Comparison of ENCODE assay signal across 9 cellular contexts in the genomic region with DNA sequence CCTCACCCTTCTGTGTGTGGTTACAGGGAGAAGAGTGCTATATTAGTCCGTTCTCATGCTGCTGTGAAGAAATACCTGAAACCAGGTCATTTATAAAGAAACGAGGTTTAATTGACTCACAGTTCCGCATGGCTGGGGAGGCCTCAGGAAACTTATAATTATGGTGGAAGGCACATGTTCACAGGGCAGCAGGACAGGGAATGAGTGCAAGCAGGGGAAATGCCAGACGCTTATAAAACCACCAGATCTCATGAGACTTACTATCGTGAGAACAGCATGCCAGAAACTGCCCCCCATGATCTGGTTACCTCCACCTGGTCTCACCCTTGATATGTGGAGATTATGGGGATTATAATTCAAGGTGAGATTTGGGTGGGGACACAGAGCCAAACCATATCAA. TPM values are rescaled to one million over a fixed set of nuclear protein-coding genes. Genes with fewer than 3 reads are reported as not detected.
DNase-seq lines count a peak whose midpoint lies in the region; ATAC-seq and TF ChIP-seq lines count a peak whose summit lies in the region.
"Not testable (repeated sequence)": the region's sequence is repeated elsewhere in the genome, so short reads cannot be mapped to it uniquely, and the experiment has no call there.
"Had no signal": no experiment of that assay in that cellular context is flagged by ENCODE, and none has a peak within 500 bp of the region (broad histone marks: within the 10 kb centered on the region; RNA-seq: fewer than 3 reads in every experiment).

No MANE protein-coding gene starts in this region.

- H3K9me3 ChIP-seq in BLaER1; OCI-LY7 (ENCODE audit: low read length); heart left ventricle; muscle layer of duodenum (ENCODE audit: control insufficient read depth in 1 of 2, low read length in 2 of 2): not testable (repeated sequence)

- H3K4me1 Mint-ChIP-seq in activated T-helper 1 cell treated with anti-CD3 and anti-CD28 coated beads, Interleukin-12 subunit alpha, Interleukin-12 subunit beta, Interleukin-2, Interleukin-4 antibody, amounts not matched to agents 30 ng/mL and 10 ng/mL and 1 ng/mL, durations not matched to agents 14 hours and 24 hours and 36 hours (ENCODE audit: low read depth), result peaks cover 13% of the 10 kb centered on the region
- peaks cover 12% of the 10 kb centered on the region in 2 donors for H3K4me1 Mint-ChIP-seq in stimulated activated naive B cell treated with anti-CD40 and anti-IgM and Interleukin-4, amounts not matched to agents 10 μg/mL and 1 μg/mL and 100 μg/mL, for 72 hours

- H4K20me1 ChIP-seq in BLaER1 (peaks cover 36% of the 10 kb centered on the region), OCI-LY7 (ENCODE audit: insufficient read depth, low read length) (peaks cover 13% of the 10 kb centered on the region; the same call in 1 of the 2 replicates)

- not testable (repeated sequence) for TF ChIP-seq CTCF in OCI-LY7 (conservative IDR thresholded peaks at IDR 0.05; ENCODE audit: low read length); coronary artery (IDR thresholded peaks at IDR 0.05); heart left ventricle (IDR thresholded peaks at IDR 0.05)

- peak; percentile 44 for DNase-seq in HK-2 (ENCODE audit: unreplicated experiment)
- not testable (repeated sequence) for DNase-seq in OCI-LY7 (ENCODE audit: low spot score); activated T-helper 1 cell treated with anti-CD3 and anti-CD28 coated beads, Interleukin-12 subunit alpha, Interleukin-12 subunit beta, Interleukin-2, Interleukin-4 antibody, amounts not matched to agents 30 ng/mL and 10 ng/mL and 1 ng/mL, durations not matched to agents 14 hours and 24 hours and 36 hours (ENCODE audit: low spot score); coronary artery (ENCODE audit: low spot score); heart left ventricle; stimulated activated naive B cell treated with anti-CD40 and anti-IgM and Interleukin-4, amounts not matched to agents 10 μg/mL and 1 μg/mL and 100 μg/mL, for 72 hours

- not testable (repeated sequence) for H3K9me3 Mint-ChIP-seq in activated T-helper 1 cell treated with anti-CD3 and anti-CD28 coated beads, Interleukin-12 subunit alpha, Interleukin-12 subunit beta, Interleukin-2, Interleukin-4 antibody, amounts not matched to agents 30 ng/mL and 10 ng/mL and 1 ng/mL, durations not matched to agents 14 hours and 24 hours and 36 hours; stimulated activated naive B cell treated with anti-CD40 and anti-IgM and Interleukin-4, amounts not matched to agents 10 μg/mL and 1 μg/mL and 100 μg/mL, for 72 hours

- H3K4me2 ChIP-seq in BLaER1 (peak overlapping the region; percentile 87), OCI-LY7 (ENCODE audit: low read length) (peak overlapping the region; percentile 81)

- POLR2A ChIA-PET in OCI-LY7 (lab: Charles Lee), result interaction anchor here (0.7 to 3.0 kb wide), 4 partner anchors 11 to 203 kb away, joined by 3 to 9 read pairs (median 4); a partner anchor contains a TSS

- not testable (repeated sequence) for H3K9ac ChIP-seq in BLaER1

- H3K4me3 ChIP-seq in BLaER1 (peak overlapping the region; percentile 89; the same call in 1 of the 2 replicates), OCI-LY7 (ENCODE audit: low read depth, low read length, poor library complexity, severe bottlenecking) (peak overlapping the region; percentile 92), coronary artery (peak overlapping the region; percentile 87), heart left ventricle (peak overlapping the region; percentile 62 to 96 (median 78)), muscle layer of duodenum (ENCODE audit: low read depth in 1 of 2, low read length in 2 of 2) (peak overlapping the region; percentile 96 to 98)

- H3K27ac ChIP-seq in BLaER1; OCI-LY7 (ENCODE audit: low read depth, low read length, poor library complexity, severe bottlenecking): not testable (repeated sequence)
- H3K27ac ChIP-seq in coronary artery (peak overlapping the region; percentile 74 to 82), heart left ventricle (peak overlapping the region in 11 of 12 donors; percentile 45 to 89 (median 82)), muscle layer of duodenum (ENCODE audit: low read length) (peak overlapping the region; percentile 89)

- H3K27me3 Mint-ChIP-seq in activated T-helper 1 cell treated with anti-CD3 and anti-CD28 coated beads, Interleukin-12 subunit alpha, Interleukin-12 subunit beta, Interleukin-2, Interleukin-4 antibody, amounts not matched to agents 30 ng/mL and 10 ng/mL and 1 ng/mL, durations not matched to agents 14 hours and 24 hours and 36 hours (ENCODE audit: insufficient read depth), result peaks cover 11% of the 10 kb centered on the region
- not testable (repeated sequence) for H3K27me3 Mint-ChIP-seq in stimulated activated naive B cell treated with anti-CD40 and anti-IgM and Interleukin-4, amounts not matched to agents 10 μg/mL and 1 μg/mL and 100 μg/mL, for 72 hours

- 56 to 72% (median 64%) methylated on average over 5 of the region's 5 CpGs for WGBS in heart left ventricle, 4 donors

- peak overlapping the region; percentile 10 for H3K27ac Mint-ChIP-seq in activated T-helper 1 cell treated with anti-CD3 and anti-CD28 coated beads, Interleukin-12 subunit alpha, Interleukin-12 subunit beta, Interleukin-2, Interleukin-4 antibody, amounts not matched to agents 30 ng/mL and 10 ng/mL and 1 ng/mL, durations not matched to agents 14 hours and 24 hours and 36 hours
- peak overlapping the region; percentile 81 for H3K27ac Mint-ChIP-seq in stimulated activated naive B cell treated with anti-CD40 and anti-IgM and Interleukin-4, amounts not matched to agents 10 μg/mL and 1 μg/mL and 100 μg/mL, for 72 hours

- CTCF ChIA-PET in OCI-LY7 (lab: Charles Lee; ENCODE audit: unreplicated experiment), result interaction anchor here (1.1 kb wide), 1 partner anchor 10 kb away, joined by 3 read pairs; no protein-coding TSS in a partner anchor

- H3K4me1 ChIP-seq in BLaER1, result peaks cover 35% of the 10 kb centered on the region
- H3K4me1 ChIP-seq in OCI-LY7 (ENCODE audit: insufficient read depth, low read length, poor library complexity, severe bottlenecking), result peaks cover 39% of the 10 kb centered on the region
- H3K4me1 ChIP-seq in heart left ventricle, result peaks cover 0 to 35% (median 17%) of the 10 kb centered on the region in 12 donors
- H3K4me1 ChIP-seq in muscle layer of duodenum (ENCODE audit: control insufficient read depth in 1 of 2, insufficient read depth in 2 of 2, low read length in 2 of 2), result peaks cover 12 to 31% of the 10 kb centered on the region in 2 donors

- BruUV-seq in OCI-LY7 (replicated peaks; lab: Mats Ljungman, UMichigan), result not testable (repeated sequence)

- not testable (repeated sequence) for H3K9me2 ChIP-seq in OCI-LY7 (ENCODE audit: insufficient read depth, low read length)

- ATAC-seq in heart left ventricle; stimulated activated naive B cell treated with anti-CD40 and anti-IgM and Interleukin-4, amounts not matched to agents 10 μg/mL and 1 μg/mL and 100 μg/mL, for 72 hours (replicated peaks): not testable (repeated sequence)

- H3K36me3 ChIP-seq in BLaER1; OCI-LY7 (ENCODE audit: insufficient read depth, low read length); heart left ventricle; muscle layer of duodenum (ENCODE audit: control insufficient read depth in 1 of 2, insufficient read depth in 2 of 2, low read length in 2 of 2): not testable (repeated sequence)

- TF ChIP-seq POLR2A in heart left ventricle (IDR thresholded peaks at IDR 0.05), result not testable (repeated sequence)

- H3K4me3 Mint-ChIP-seq in activated T-helper 1 cell treated with anti-CD3 and anti-CD28 coated beads, Interleukin-12 subunit alpha, Interleukin-12 subunit beta, Interleukin-2, Interleukin-4 antibody, amounts not matched to agents 30 ng/mL and 10 ng/mL and 1 ng/mL, durations not matched to agents 14 hours and 24 hours and 36 hours; stimulated activated naive B cell treated with anti-CD40 and anti-IgM and Interleukin-4, amounts not matched to agents 10 μg/mL and 1 μg/mL and 100 μg/mL, for 72 hours: not testable (repeated sequence)

- H3K36me3 Mint-ChIP-seq in activated T-helper 1 cell treated with anti-CD3 and anti-CD28 coated beads, Interleukin-12 subunit alpha, Interleukin-12 subunit beta, Interleukin-2, Interleukin-4 antibody, amounts not matched to agents 30 ng/mL and 10 ng/mL and 1 ng/mL, durations not matched to agents 14 hours and 24 hours and 36 hours (ENCODE audit: low read depth); stimulated activated naive B cell treated with anti-CD40 and anti-IgM and Interleukin-4, amounts not matched to agents 10 μg/mL and 1 μg/mL and 100 μg/mL, for 72 hours: not testable (repeated sequence)

- not testable (repeated sequence) for H3K27me3 ChIP-seq in BLaER1; heart left ventricle; muscle layer of duodenum (ENCODE audit: low read depth, low read length)

- peaks cover 39% of the 10 kb centered on the region for H3K79me2 ChIP-seq in OCI-LY7 (ENCODE audit: insufficient read depth, low read depth, low read length)

- intact Hi-C loops in OCI-LY7 (cut with micrococcal nuclease; ENCODE audit: unreplicated experiment); activated T-helper 1 cell treated with anti-CD3 and anti-CD28 coated beads, Interleukin-12 subunit alpha, Interleukin-12 subunit beta, Interleukin-2, Interleukin-4 antibody, amounts not matched to agents 30 ng/mL and 10 ng/mL and 1 ng/mL, durations not matched to agents 14 hours and 24 hours and 36 hours (cut with micrococcal nuclease); heart left ventricle (cut with DNase I): not testable (repeated sequence)

- H2AFZ ChIP-seq in OCI-LY7 (ENCODE audit: low read length), result peak overlapping the region; percentile 87; the same call in 1 of the 2 replicates

RNA-seq across cellular contexts. Expression of a gene that starts 1.0 kb away (rescaled TPM):
- 119 and 120 TPM in 2 replicates for total RNA-seq in OCI-LY7 (2014; rRNA removed; shearing (Covaris generic))
- total RNA-seq in OCI-LY7 (2022), result 148 and 183 TPM in 2 replicates
- 150 and 152 TPM in 2 replicates for total RNA-seq in activated T-helper 1 cell treated with anti-CD3 and anti-CD28 coated beads, Interleukin-12 subunit alpha, Interleukin-12 subunit beta, Interleukin-2, Interleukin-4 antibody, amounts not matched to agents 30 ng/mL and 10 ng/mL and 1 ng/mL, durations not matched to agents 14 hours and 24 hours and 36 hours
- 10 to 100 TPM; 21.8 to 49.0 (median 27.8) TPM for total RNA-seq in heart left ventricle
- 10 to 100 TPM; 23.7 to 28.5 TPM for polyA plus RNA-seq in heart left ventricle

RNA-seq across cellular contexts. Expression of a gene that starts 46.7 kb away (rescaled TPM):
- total RNA-seq in OCI-LY7 (2014; rRNA removed; shearing (Covaris generic)), result 17.1 and 18.8 TPM in 2 replicates
- total RNA-seq in OCI-LY7 (2022) (14.6 and 21.2 TPM in 2 replicates), heart left ventricle (100 to 1,000 TPM in 4 of 9 donors, 10 to 100 TPM in 5; 20.6 to 918 (median 77.7) TPM)
- 60.7 and 70.4 TPM in 2 replicates for total RNA-seq in activated T-helper 1 cell treated with anti-CD3 and anti-CD28 coated beads, Interleukin-12 subunit alpha, Interleukin-12 subunit beta, Interleukin-2, Interleukin-4 antibody, amounts not matched to agents 30 ng/mL and 10 ng/mL and 1 ng/mL, durations not matched to agents 14 hours and 24 hours and 36 hours
- 100 to 1,000 TPM; 144 to 145 TPM for polyA plus RNA-seq in heart left ventricle

RNA-seq across cellular contexts. Expression of a gene that starts 59.3 kb away (rescaled TPM):
- total RNA-seq in OCI-LY7 (2014; rRNA removed; shearing (Covaris generic)), result not detected in 2 replicates
- not detected in 2 replicates for total RNA-seq in OCI-LY7 (2022)
- 1.4 TPM in 1 of 2 replicates, not detected in the other for total RNA-seq in activated T-helper 1 cell treated with anti-CD3 and anti-CD28 coated beads, Interleukin-12 subunit alpha, Interleukin-12 subunit beta, Interleukin-2, Interleukin-4 antibody, amounts not matched to agents 30 ng/mL and 10 ng/mL and 1 ng/mL, durations not matched to agents 14 hours and 24 hours and 36 hours
- 1 to 10 TPM in 2 of 9 donors, not detected in 7; 2.2 to 3.1 TPM for total RNA-seq in heart left ventricle
- not detected for polyA plus RNA-seq in heart left ventricle
- total RNA-seq: HT-29 had no signal
